18 cellular contexts compared by ENCODE assay signal in genomic region chr5:142997586-142997985, GRCh38.
"Had no signal": no experiment of that assay in that cellular context is flagged by ENCODE, and none has a peak within 500 bp of the region (broad histone marks: within the 10 kb centered on the region; RNA-seq: fewer than 3 reads in every experiment).

No MANE protein-coding gene starts in this region.

- H3K27me3 Mint-ChIP-seq: activated naive CD4-positive, alpha-beta T cell treated with anti-CD3 and anti-CD28 coated beads, Interleukin-2, amount 50 U/mL, for 24 hours; naive thymus-derived CD4-positive, alpha-beta T cell had no signal

- ATAC-seq: activated T-cell treated with anti-CD3 and anti-CD28 coated beads, Interleukin-2, amount 50 U/mL, for 72 hours; body of pancreas; mucosa of descending colon; naive thymus-derived CD4-positive, alpha-beta T cell; sciatic nerve had no signal

- H3K36me3 ChIP-seq: tibial nerve, uterus had no signal

- H3K4me3 ChIP-seq: body of pancreas, mucosa of descending colon, smooth muscle cell, tibial nerve, uterus had no signal

- DNase-seq: activated CD4-positive, alpha-beta T cell treated with anti-CD3 and anti-CD28 coated beads for 48 hours; activated CD4-positive, CD25-positive, alpha-beta regulatory T cell; activated gamma-delta T cell; activated T-cell treated with anti-CD3 and anti-CD28 coated beads, Interleukin-2, amount 50 U/mL, for 72 hours; body of pancreas; mesenchymal stem cell; mucosa of descending colon; naive thymus-derived CD4-positive, alpha-beta T cell; stimulated activated CD4-positive, alpha-beta T cell treated with anti-CD3 and anti-CD28 coated beads, Interleukin-4, amount 100 ng/mL, for 1 hour; stimulated activated naive CD4-positive, alpha-beta T cell; substantia nigra; T-helper 9 cell; uterus had no signal

- H3K9me3 ChIP-seq: body of pancreas, mucosa of descending colon, tibial nerve, uterus had no signal

- H3K4me2 ChIP-seq: smooth muscle cell had no signal

- H3K27me3 ChIP-seq: body of pancreas, tibial nerve, uterus had no signal

- H3K27ac Mint-ChIP-seq: activated T-cell treated with anti-CD3 and anti-CD28 coated beads, Interleukin-2, amount 50 U/mL, for 72 hours had no signal

- H3K4me3 Mint-ChIP-seq: activated naive CD4-positive, alpha-beta T cell treated with anti-CD3 and anti-CD28 coated beads, Interleukin-2, amount 50 U/mL, for 24 hours; activated T-cell treated with anti-CD3 and anti-CD28 coated beads, Interleukin-2, amount 50 U/mL, for 72 hours; naive thymus-derived CD4-positive, alpha-beta T cell had no signal

- H3K9me3 Mint-ChIP-seq: activated naive CD4-positive, alpha-beta T cell treated with anti-CD3 and anti-CD28 coated beads, Interleukin-2, amount 50 U/mL, for 24 hours had no signal

- H3K27ac ChIP-seq: body of pancreas, parathyroid adenoma, tibial nerve, uterus had no signal

- H3K79me2 ChIP-seq: parathyroid adenoma had no signal

- H3K4me1 ChIP-seq: body of pancreas had no signal

- H2AFZ ChIP-seq: parathyroid adenoma had no signal

- H3K9ac ChIP-seq: parathyroid adenoma had no signal
